19 cellular contexts compared by ENCODE assay signal in genomic region chr4:21113496-21114213, GRCh38.
A peak's percentile ranks its signal among the peaks of the same experiment; 100 is the strongest.
DNase-seq lines count a peak whose midpoint lies in the region; ATAC-seq and TF ChIP-seq lines count a peak whose summit lies in the region.
"Had no signal": no experiment of that assay in that cellular context is flagged by ENCODE, and none has a peak within 500 bp of the region (broad histone marks: within the 10 kb centered on the region; RNA-seq: fewer than 3 reads in every experiment).

No MANE protein-coding gene starts in this region.

- H2AFZ ChIP-seq in SK-N-SH (ENCODE audit: low read depth) (no peak overlapping the region), fibroblast of lung (ENCODE audit: low read length) (no peak overlapping the region)

- no peaks in the 10 kb centered on the region for H3K27me3 ChIP-seq in SK-N-SH (ENCODE audit: insufficient read depth)
- no peaks in the 10 kb centered on the region for H3K27me3 ChIP-seq in fibroblast of lung (ENCODE audit: control insufficient read depth, insufficient read depth, low read length)
- H3K27me3 ChIP-seq: colonic mucosa had no signal

- H3K9me3 ChIP-seq in SK-N-SH: no peaks in the 10 kb centered on the region
- no peaks in the 10 kb centered on the region for H3K9me3 ChIP-seq in fibroblast of lung (ENCODE audit: control insufficient read depth, insufficient read depth, low read depth, low read length)
- H3K9me3 ChIP-seq: colonic mucosa, prostate gland had no signal

- no peaks in the 10 kb centered on the region for H4K20me1 ChIP-seq in SK-N-SH (ENCODE audit: insufficient read depth)
- H4K20me1 ChIP-seq in fibroblast of lung (ENCODE audit: control insufficient read depth, extremely low read depth, insufficient read depth, low read length): no peaks in the 10 kb centered on the region

- no peaks in the 10 kb centered on the region for H3K9me2 ChIP-seq in SK-N-SH

- peaks cover 6 to 12% of the 10 kb centered on the region in 2 experiments; a peak in 1 of 4 replicates for H3K4me1 ChIP-seq in SK-N-SH (ENCODE audit: control insufficient read depth in 1 of 2, insufficient read depth in 2 of 2, low read depth in 1 of 2, low read length in 1 of 2)
- no peaks in the 10 kb centered on the region for H3K4me1 ChIP-seq in fibroblast of lung (ENCODE audit: control insufficient read depth, extremely low read depth, insufficient read depth, low read length)
- H3K4me1 ChIP-seq: colonic mucosa, prostate gland had no signal

- 18% methylated on average over 3 of the region's 3 CpGs for WGBS in SK-N-SH (ENCODE audit: low lambda C conversion rate)

- H3K36me3 ChIP-seq in SK-N-SH (replicated peaks in 1 of 2; ENCODE audit: control insufficient read depth in 1 of 2, insufficient read depth in 2 of 2, low read length in 1 of 2) (no peaks in the 10 kb centered on the region), fibroblast of lung (ENCODE audit: control insufficient read depth, insufficient read depth, low read length) (no peaks in the 10 kb centered on the region)
- H3K36me3 ChIP-seq: colonic mucosa, prostate gland had no signal

- peak overlapping the region; percentile 64 to 86; a peak in 3 of 4 replicates for H3K27ac ChIP-seq in SK-N-SH (ENCODE audit: low read depth in 2 of 2, low read length in 1 of 2)
- no peak overlapping the region for H3K27ac ChIP-seq in fibroblast of lung (ENCODE audit: insufficient read depth, low read length)
- H3K27ac ChIP-seq: colonic mucosa, epithelial cell of prostate, prostate gland, SK-N-MC had no signal

- peak; percentile 81 for ATAC-seq in omental fat pad (ENCODE audit: low FRiP score)
- ATAC-seq in GM21381 (IDR thresholded peaks at IDR 0.05; ENCODE audit: unreplicated experiment): no peak
- ATAC-seq: CD8-positive, alpha-beta T cell had no signal

- H3F3A ChIP-seq in SK-N-SH (replicated peaks; ENCODE audit: insufficient read depth): peaks cover 9% of the 10 kb centered on the region

- TF ChIP-seq CTCF in SK-N-SH (IDR thresholded peaks at IDR 0.05) (no peak), fibroblast of lung (conservative IDR thresholded peaks at IDR 0.05 in 1 of 2, IDR thresholded peaks at IDR 0.05 in 1 of 2; ENCODE audit: low read depth in 1 of 2, low read length in 2 of 2) (no peak), omental fat pad (IDR thresholded peaks at IDR 0.05) (no peak), GM10266 (IDR thresholded peaks at IDR 0.05; ENCODE audit: control insufficient read depth, insufficient read depth, low read depth, missing control alignments) (no peak)

- TF ChIP-seq EP300 in SK-N-SH (IDR thresholded peaks at IDR 0.05; ENCODE audit: borderline replicate concordance in 1 of 2, low read depth in 1 of 2, low read length in 1 of 2): 0 out of 4 replicates have a peak, but pooled peaks of 1 of the 2 experiments have one; percentile 6

- POLR2A ChIA-PET in SK-N-SH (lab: Yijun Ruan, JAX): no interaction called here

- H3K79me2 ChIP-seq in SK-N-SH (ENCODE audit: insufficient read depth) (no peaks in the 10 kb centered on the region), fibroblast of lung (ENCODE audit: control insufficient read depth, insufficient read depth, low read length) (no peaks in the 10 kb centered on the region)

- TF ChIP-seq RAD21 in SK-N-SH (IDR thresholded peaks at IDR 0.05; ENCODE audit: low read length): no peak

- H3K4me3 ChIP-seq in SK-N-SH (ENCODE audit: low read depth in 2 of 2, low read length in 1 of 2): no peak overlapping the region
- no peak overlapping the region for H3K4me3 ChIP-seq in fibroblast of lung (replicated peaks in 1 of 4; ENCODE audit: control extremely low read depth in 1 of 4, insufficient read depth in 1 of 4, low read depth in 3 of 4, low read length in 4 of 4)
- H3K4me3 ChIP-seq: colonic mucosa, prostate gland, SK-N-MC had no signal

- peak overlapping the region; percentile 55; the same call in 1 of the 2 replicates for H3K4me2 ChIP-seq in SK-N-SH
- H3K4me2 ChIP-seq in fibroblast of lung (ENCODE audit: extremely low read depth, insufficient read depth, low read length): no peak overlapping the region

- CTCF ChIA-PET in SK-N-SH (lab: Yijun Ruan, JAX): interaction anchor here (0.6 to 1.6 kb wide), 3 partner anchors 12 to 340 kb away, joined by 3 to 8 read pairs (median 4); no protein-coding TSS in a partner anchor

- DNase-seq in ELR (ENCODE audit: low read depth): peak; percentile 11
- DNase-seq in SK-N-SH: peak; percentile 54
- DNase-seq in fibroblast of lung (ENCODE audit: low read depth in 2 of 2): peak; percentile 50 to 78
- no peak for DNase-seq in omental fat pad (ENCODE audit: low spot score)
- DNase-seq in GM10266 (ENCODE audit: extremely low spot score): no peak
- DNase-seq in MV-4-11 (lab: John Stamatoyannopoulos, UW): no peak
- DNase-seq in NCI-H526 (lab: John Stamatoyannopoulos, UW): no peak
- DNase-seq: activated CD4-positive, alpha-beta T cell treated with anti-CD3 and anti-CD28 coated beads for 4 hours; activated CD8-positive, alpha-beta memory T cell treated with anti-CD3 and anti-CD28 coated beads, Interleukin-2, amount 50 U/mL, for 4 hours; activated gamma-delta T cell; amygdala; CD8-positive, alpha-beta T cell; colonic mucosa; NCI-H2081; NCI-H510A treated with DMSO at 0.1 percent for 48 hours had no signal

- H3K9ac ChIP-seq in SK-N-SH (no peak overlapping the region), fibroblast of lung (ENCODE audit: insufficient read depth, low read length) (no peak overlapping the region)

TF ChIP-seq in SK-N-SH, 30 proteins besides CTCF, POLR2A, EP300 and RAD21 (continues in another document):
- no peak; the same call in 1 of the 2 replicates for TF ChIP-seq PBX3 (IDR thresholded peaks at IDR 0.05)
- TF ChIP-seq ZBTB33 (IDR thresholded peaks at IDR 0.05; ENCODE audit: borderline replicate concordance, low read depth): no peak
- no peak for TF ChIP-seq TAF1 (IDR thresholded peaks at IDR 0.05; ENCODE audit: borderline replicate concordance, low read depth, low read length)
- no peak for TF ChIP-seq CHD2 (IDR thresholded peaks at IDR 0.05; ENCODE audit: low read length, partially characterized antibody)
- no peak for TF ChIP-seq YY1 (IDR thresholded peaks at IDR 0.05; ENCODE audit: low read depth)
- TF ChIP-seq RXRA (IDR thresholded peaks at IDR 0.05; ENCODE audit: borderline replicate concordance, low read depth): no peak
- TF ChIP-seq RCOR1 (IDR thresholded peaks at IDR 0.05; ENCODE audit: low read length): no peak
- TF ChIP-seq REST (IDR thresholded peaks at IDR 0.05; ENCODE audit: low read depth, low read length): no peak
- TF ChIP-seq SIN3A (IDR thresholded peaks at IDR 0.05; ENCODE audit: borderline replicate concordance, low read depth, low read length): no peak
- no peak for TF ChIP-seq FOXM1 (IDR thresholded peaks at IDR 0.05; ENCODE audit: low read depth)
- TF ChIP-seq TEAD4 (IDR thresholded peaks at IDR 0.05; ENCODE audit: borderline replicate concordance, insufficient read depth): peak; percentile 46; the same call in 1 of the 2 replicates

Comparison
In these comparisons a context has a peak if more than half of its experiments do, and no peak if none do; other contexts are left out.
1. DNase-seq: peak in ELR (single experiment), SK-N-SH (single experiment) and fibroblast of lung (2 of 2); none in omental fat pad (single experiment), GM10266 (single experiment), MV-4-11 (single experiment) and NCI-H526 (0 of 2).